Comparison of ENCODE assay signal across 9 cellular contexts in genomic region chr11:119340335-119341221, GRCh38. TPM values are rescaled to one million over a fixed set of nuclear protein-coding genes. Genes with fewer than 3 reads are reported as not detected.
DNase-seq lines count a peak whose midpoint lies in the region; ATAC-seq, FAIRE-seq and TF ChIP-seq lines count a peak whose summit lies in the region.
"Had no signal": no experiment of that assay in that cellular context is flagged by ENCODE, and none has a peak within 500 bp of the region (broad histone marks: within the 10 kb centered on the region; RNA-seq: fewer than 3 reads in every experiment).

TSS of gene C1QTNF5 (minus strand) at chr11:119340883. CDS start at chr11:119340397, 486 bp downstream.

- H3K9me3 ChIP-seq in astrocyte (ENCODE audit: insufficient read depth, low read depth, low read length) (no peaks in the 10 kb centered on the region), hepatocyte (ENCODE audit: low read depth) (no peaks in the 10 kb centered on the region), prostate gland (no peaks in the 10 kb centered on the region)

- peaks cover 6% of the 10 kb centered on the region for H3K27me3 ChIP-seq in astrocyte (ENCODE audit: insufficient read depth, low read length)
- peaks cover 29% of the 10 kb centered on the region for H3K27me3 ChIP-seq in hepatocyte
- H3K27me3 ChIP-seq in prostate gland (replicated peaks; ENCODE audit: insufficient read depth), result no peaks in the 10 kb centered on the region

- no peak for FAIRE-seq in astrocyte (lab: Jason Lieb, UNC)

- H3K79me2 ChIP-seq in astrocyte (ENCODE audit: insufficient read depth, low read length) (peaks cover 21% of the 10 kb centered on the region), hepatocyte (peaks cover 10% of the 10 kb centered on the region)

- TF ChIP-seq CTCF in Calu3 (IDR thresholded peaks at IDR 0.05; ENCODE audit: unreplicated experiment) (no peak), astrocyte (IDR thresholded peaks at IDR 0.05; ENCODE audit: insufficient read depth, low read depth, low read length) (no peak), hepatocyte (IDR thresholded peaks at IDR 0.05; ENCODE audit: poor library complexity) (no peak), prostate gland (IDR thresholded peaks at IDR 0.05) (peak in 1 of 4 experiments; percentile 6)

- H3K9me2 ChIP-seq in hepatocyte (replicated peaks; ENCODE audit: insufficient read depth), result no peaks in the 10 kb centered on the region

- H3K4me3 ChIP-seq in astrocyte (ENCODE audit: insufficient read depth, low read depth, low read length) (peak within 1 kb of the TSS; percentile 54), hepatocyte (peak within 1 kb of the TSS; percentile 26), prostate gland (peak within 1 kb of the TSS; percentile 33 to 41)

- peaks cover 35% of the 10 kb centered on the region for H3K4me1 ChIP-seq in astrocyte (ENCODE audit: insufficient read depth, low read length)
- peaks cover 22% of the 10 kb centered on the region for H3K4me1 ChIP-seq in hepatocyte (ENCODE audit: insufficient read depth)
- H3K4me1 ChIP-seq in prostate gland (replicated peaks), result peaks cover 11% of the 10 kb centered on the region

- intact Hi-C loops in Calu3 (cut with micrococcal nuclease; ENCODE audit: unreplicated experiment), result no loop called here
- intact Hi-C loops in prostate gland (cut with DNase I), result no loop called here

- BruUV-seq in Calu3 (replicated peaks; lab: Mats Ljungman, UMichigan), result no TSS peak

- no peak for ATAC-seq in HG03521 (IDR thresholded peaks at IDR 0.05; ENCODE audit: unreplicated experiment)

- H3K4me2 ChIP-seq in astrocyte (ENCODE audit: low read length), result peak within 1 kb of the TSS; percentile 86
- peak within 1 kb of the TSS; percentile 96 for H3K4me2 ChIP-seq in hepatocyte

- peak within 1 kb of the TSS; percentile 54 for H3K4me3 Mint-ChIP-seq in Calu3 (ENCODE audit: low read depth, unreplicated experiment)
- peak within 1 kb of the TSS; percentile 74 for H3K4me3 Mint-ChIP-seq in astrocyte (ENCODE audit: unreplicated experiment)

- peaks cover 9% of the 10 kb centered on the region for H4K20me1 ChIP-seq in astrocyte (ENCODE audit: insufficient read depth, low read length)
- H4K20me1 ChIP-seq in hepatocyte (ENCODE audit: insufficient read depth, poor library complexity, severe bottlenecking), result no peaks in the 10 kb centered on the region

- no peak within 1 kb of the TSS for H3K27ac Mint-ChIP-seq in Calu3 (ENCODE audit: unreplicated experiment)
- peak within 1 kb of the TSS; percentile 12 for H3K27ac Mint-ChIP-seq in astrocyte (ENCODE audit: unreplicated experiment)

- H3K36me3 ChIP-seq in astrocyte (ENCODE audit: insufficient read depth, low read length), result no peaks in the 10 kb centered on the region
- no peaks in the 10 kb centered on the region for H3K36me3 ChIP-seq in hepatocyte (replicated peaks; ENCODE audit: insufficient read depth, low read depth)
- H3K36me3 ChIP-seq in prostate gland, result no peaks in the 10 kb centered on the region

- peak within 1 kb of the TSS; percentile 75 for H3K9ac ChIP-seq in astrocyte (ENCODE audit: low read length)

- H3K27me3 Mint-ChIP-seq in Calu3 (ENCODE audit: unreplicated experiment) (peaks cover 50% of the 10 kb centered on the region), astrocyte (ENCODE audit: low read depth, unreplicated experiment) (peaks cover 38% of the 10 kb centered on the region)

- H3K4me1 Mint-ChIP-seq in Calu3 (ENCODE audit: low read depth, unreplicated experiment) (peaks cover 8% of the 10 kb centered on the region), astrocyte (ENCODE audit: low read depth, unreplicated experiment) (peaks cover 15% of the 10 kb centered on the region)

- H3K9me3 Mint-ChIP-seq in Calu3 (ENCODE audit: low read depth, unreplicated experiment), result no peaks in the 10 kb centered on the region
- H3K9me3 Mint-ChIP-seq in astrocyte (ENCODE audit: unreplicated experiment), result peaks cover 2% of the 10 kb centered on the region

- peak within 1 kb of the TSS; percentile 72 for H2AFZ ChIP-seq in astrocyte (ENCODE audit: low read depth, low read length)
- peak within 1 kb of the TSS; percentile 79 for H2AFZ ChIP-seq in hepatocyte

- WGBS in hepatocyte (ENCODE audit: low lambda C conversion rate, missing lambda C conversion rate), result 11% methylated on average over 12 of the region's 53 CpGs
- WGBS in prostate gland, result 5% methylated on average over 38 of the region's 53 CpGs

- H3K27ac ChIP-seq in astrocyte (ENCODE audit: low read depth, low read length), result no peak within 1 kb of the TSS
- H3K27ac ChIP-seq in hepatocyte, result peak within 1 kb of the TSS; percentile 74
- peak within 1 kb of the TSS; percentile 69 to 78 for H3K27ac ChIP-seq in prostate gland

- no peak for DNase-seq in Calu3
- DNase-seq in astrocyte (ENCODE audit: low read depth), result peak; percentile 59
- peak; percentile 78 for DNase-seq in hepatocyte (ENCODE audit: low spot score)
- DNase-seq in prostate gland (ENCODE audit: low spot score), result peak; percentile 67
- no peak for DNase-seq in A172 (ENCODE audit: low spot score)
- DNase-seq in Kasumi-1 (lab: John Stamatoyannopoulos, UW), result no peak
- no peak for DNase-seq in T-helper 1 cell

- TF ChIP-seq POLR2A in prostate gland (IDR thresholded peaks at IDR 0.05), result peak; percentile 24

- CTCF ChIA-PET in Calu3 (lab: Charles Lee), result interaction anchor here (0.6 to 2.7 kb wide), 8 partner anchors 25 to 732 kb away, joined by 3 to 11 read pairs (median 4); partner anchors contain the start of gene VPS11

- H3K36me3 Mint-ChIP-seq in Calu3 (ENCODE audit: insufficient read depth, unreplicated experiment) (peaks cover 19% of the 10 kb centered on the region), astrocyte (ENCODE audit: low read depth, unreplicated experiment) (peaks cover 6% of the 10 kb centered on the region)

RNA-seq across cellular contexts. Expression of gene C1QTNF5, which starts in this region (rescaled TPM):
- total RNA-seq in Calu3 (2022) (not detected in 2 replicates), astrocyte (5.6 and 6.3 TPM in 2 replicates), hepatocyte (12.5 and 13.7 TPM in 2 replicates), prostate gland (10 to 100 TPM; 15.3 to 20.2 TPM)
- polyA plus RNA-seq in hepatocyte, result 18.0 and 23.6 TPM in 2 replicates
- total RNA-seq in A172 (2014; rRNA removed; shearing (Covaris generic)), result not detected in 2 replicates
- total RNA-seq: T-helper 1 cell treated with Interleukin-12 subunit alpha and Interleukin-12 subunit beta and Interleukin-4 antibody, amounts not matched to agents 30 ng/mL and 1 ng/mL, for 36 hours had no signal

Comparison
In these comparisons a context has a peak if more than half of its experiments do, and no peak if none do; other contexts are left out.
1. DNase-seq: peak in astrocyte (single experiment), hepatocyte (single experiment) and prostate gland (single experiment); none in Calu3 (single experiment), A172 (single experiment), Kasumi-1 (0 of 2) and T-helper 1 cell (0 of 5).
2. Peak in every context shown above with its lines, with median percentiles within 50 percentile points of each other: H3K4me3 ChIP-seq.